In the genomic region with DNA sequence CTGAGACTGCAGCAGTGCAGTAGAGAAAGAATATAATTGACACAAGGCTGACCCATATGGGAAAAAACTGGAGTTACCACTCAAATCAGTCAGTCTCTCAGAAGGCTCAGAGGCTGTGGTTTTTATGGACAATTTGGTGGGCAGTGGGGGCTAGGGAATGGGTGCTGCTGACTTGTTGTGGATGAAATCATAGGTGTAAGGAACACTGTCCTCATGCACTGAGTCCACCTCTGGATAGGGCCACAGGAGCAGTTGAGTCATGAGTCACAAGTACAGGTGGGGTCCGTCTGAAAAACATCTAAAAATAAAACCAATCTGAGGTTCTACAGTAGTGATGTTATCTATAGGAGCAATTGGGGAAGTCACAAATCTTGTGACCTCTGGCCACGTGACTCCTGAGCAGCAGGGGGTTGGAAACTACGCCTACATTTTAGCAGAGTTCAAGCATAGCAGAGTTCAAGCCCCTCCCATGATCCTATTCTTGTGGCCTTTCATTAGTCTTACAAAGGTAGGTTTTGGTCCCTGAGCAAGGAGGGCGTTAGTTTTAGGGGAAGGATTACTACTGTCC, we compare ENCODE assay signal across 9 cellular contexts. TPM values are rescaled to one million over a fixed set of nuclear protein-coding genes. Genes with fewer than 3 reads are reported as not detected.
DNase-seq lines count a peak whose midpoint lies in the region; ATAC-seq lines count a peak whose summit lies in the region.
"Had no signal": no experiment of that assay in that cellular context is flagged by ENCODE, and none has a peak within 500 bp of the region (broad histone marks: within the 10 kb centered on the region; RNA-seq: fewer than 3 reads in every experiment).

No MANE protein-coding gene starts in this region.

- peak overlapping the region in 3 of 10 donors; percentile 24 to 40 (median 33) for H3K4me3 Mint-ChIP-seq in naive thymus-derived CD8-positive, alpha-beta T cell

- no peaks in the 10 kb centered on the region for H3K9me3 Mint-ChIP-seq in naive thymus-derived CD8-positive, alpha-beta T cell

- DNase-seq in OCI-M1 (lab: John Stamatoyannopoulos, UW) (peak; percentile 75), RKO (ENCODE audit: low spot score) (no peak), HK-2 (ENCODE audit: unreplicated experiment) (no peak)
- DNase-seq in naive thymus-derived CD8-positive, alpha-beta T cell, result peak in 1 of 10 donors; percentile 21
- no peak for DNase-seq in stimulated activated CD4-positive, alpha-beta T cell treated with anti-CD3 and anti-CD28 coated beads, Interleukin-4, amount 100 ng/mL, for 24 hours
- DNase-seq in stimulated activated CD8-positive, alpha-beta memory T cell treated with anti-CD3 and anti-CD28 coated beads, Interleukin-4, amount 100 ng/mL, for 48 hours, result no peak
- DNase-seq: right lobe of liver had no signal

- no peaks in the 10 kb centered on the region for H3K36me3 Mint-ChIP-seq in naive thymus-derived CD8-positive, alpha-beta T cell

- peaks cover 6 to 21% (median 15%) of the 10 kb centered on the region in 4 donors for H3K4me1 Mint-ChIP-seq in naive thymus-derived CD8-positive, alpha-beta T cell

- no peaks in the 10 kb centered on the region for H3K27me3 Mint-ChIP-seq in naive thymus-derived CD8-positive, alpha-beta T cell

- ATAC-seq in GM19043 (IDR thresholded peaks at IDR 0.05; ENCODE audit: low read depth, unreplicated experiment) (peak; percentile 68), HG02852 (IDR thresholded peaks at IDR 0.05; ENCODE audit: unreplicated experiment) (peak; percentile 77)
- ATAC-seq in naive thymus-derived CD8-positive, alpha-beta T cell, result peak; percentile 49 to 78

- peak overlapping the region in 6 of 10 donors; percentile 66 to 89 (median 82) for H3K27ac Mint-ChIP-seq in naive thymus-derived CD8-positive, alpha-beta T cell

- POLR2A ChIA-PET in naive thymus-derived CD8-positive, alpha-beta T cell (lab: Charles Lee), result no interaction called here

RNA-seq across cellular contexts. Expression of a gene that starts 18.1 kb away (rescaled TPM):
- 10 to 100 TPM; 16.4 to 16.6 TPM for total RNA-seq in naive thymus-derived CD8-positive, alpha-beta T cell
- 10 to 100 TPM in 2 of 3 donors, 1 to 10 TPM in 1; 9.2 to 14.5 (median 11.3) TPM for polyA plus RNA-seq in naive thymus-derived CD8-positive, alpha-beta T cell
